Comparison of ENCODE assay signal across 29 cellular contexts in the genomic region with DNA sequence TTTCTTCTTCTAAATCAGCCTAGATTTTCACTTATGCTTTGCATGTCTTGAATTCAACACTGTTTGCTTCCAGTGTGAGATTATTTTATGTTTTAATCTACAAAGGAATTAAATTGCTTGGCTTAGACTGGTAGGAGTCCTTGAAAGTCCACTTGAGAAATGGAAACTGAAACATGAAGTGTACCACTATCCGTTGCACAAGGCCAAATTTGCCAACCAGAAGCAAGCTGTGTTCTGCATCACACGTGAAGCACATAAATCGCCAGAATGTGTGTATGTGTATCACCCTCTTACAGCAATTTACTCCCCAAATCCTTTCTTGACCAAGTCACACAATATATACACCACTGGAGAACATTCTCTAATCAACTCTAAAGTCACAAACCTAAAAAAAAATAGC. TPM values are rescaled to one million over a fixed set of nuclear protein-coding genes. Genes with fewer than 3 reads are reported as not detected.
DNase-seq lines count a peak whose midpoint lies in the region; ATAC-seq and TF ChIP-seq lines count a peak whose summit lies in the region.
"Had no signal": no experiment of that assay in that cellular context is flagged by ENCODE, and none has a peak within 500 bp of the region (broad histone marks: within the 10 kb centered on the region; RNA-seq: fewer than 3 reads in every experiment).

No MANE protein-coding gene starts in this region.

- no peaks in the 10 kb centered on the region for H3K27me3 ChIP-seq in H9 (ENCODE audit: insufficient read depth, low read length)
- H3K27me3 ChIP-seq in NT2/D1 (ENCODE audit: insufficient read depth, insufficient read length), result no peaks in the 10 kb centered on the region
- no peaks in the 10 kb centered on the region for H3K27me3 ChIP-seq in iPS-18a (ENCODE audit: control insufficient read depth, insufficient read depth, low read length)
- no peaks in the 10 kb centered on the region for H3K27me3 ChIP-seq in smooth muscle cell (ENCODE audit: low read depth)
- H3K27me3 ChIP-seq in uterus, result no peaks in the 10 kb centered on the region
- H3K27me3 ChIP-seq: vagina had no signal

- H3K36me3 Mint-ChIP-seq in H9 (ENCODE audit: insufficient read depth in 1 of 3, low read depth in 3 of 3) (peaks cover 17 to 33% (median 19%) of the 10 kb centered on the region in 3 experiments), T-cell (no peaks in the 10 kb centered on the region)
- no peaks in the 10 kb centered on the region for H3K36me3 Mint-ChIP-seq in stimulated activated effector memory CD8-positive, alpha-beta T cell treated with anti-CD3 and anti-CD28 coated beads, Interleukin-12 subunit alpha, Interleukin-12 subunit beta, amount 100 ng/mL, for 72 hours
- H3K36me3 Mint-ChIP-seq: stimulated activated memory B cell treated with anti-CD40 and anti-IgM and Interleukin-4, amounts not matched to agents 10 μg/mL and 1 μg/mL and 100 μg/mL, for 72 hours had no signal

- no peak overlapping the region for H3K14ac ChIP-seq in H9 (ENCODE audit: insufficient read depth, low read length)

- peaks cover 95% of the 10 kb centered on the region for H3K79me2 ChIP-seq in H9 (ENCODE audit: insufficient read depth, low read length)
- peaks cover 96% of the 10 kb centered on the region for H3K79me2 ChIP-seq in smooth muscle cell (ENCODE audit: low read depth)
- H3K79me2 ChIP-seq: parathyroid adenoma had no signal

- H3K4me2 ChIP-seq in H9 (ENCODE audit: insufficient read depth, insufficient read length, low read length) (peak overlapping the region; percentile 45), smooth muscle cell (peak overlapping the region; percentile 63)

- peaks cover 2% of the 10 kb centered on the region for H3K79me1 ChIP-seq in H9 (ENCODE audit: insufficient read depth, low read depth, low read length, poor library complexity, severe bottlenecking)

- H3K4ac ChIP-seq in H9 (ENCODE audit: low read depth, low read length), result no peak overlapping the region

- H3K27ac ChIP-seq in H9 (ENCODE audit: insufficient read length, low read depth, low read length) (no peak overlapping the region), iPS-18a (ENCODE audit: low read length) (no peak overlapping the region), smooth muscle cell (ENCODE audit: low read depth) (no peak overlapping the region), uterus (no peak overlapping the region)
- H3K27ac ChIP-seq: GM23248, parathyroid adenoma, suprapubic skin, vagina, VCaP had no signal

- H3K23ac ChIP-seq in H9 (ENCODE audit: insufficient read length, low read depth, low read length), result no peak overlapping the region

- H3K4me3 Mint-ChIP-seq in H9 (peak overlapping the region in 1 of 2 experiments; percentile 63; a peak in 2 of 5 replicates), T-cell (no peak overlapping the region)
- no peak overlapping the region for H3K4me3 Mint-ChIP-seq in stimulated activated effector memory CD8-positive, alpha-beta T cell treated with anti-CD3 and anti-CD28 coated beads, Interleukin-12 subunit alpha, Interleukin-12 subunit beta, amount 100 ng/mL, for 72 hours
- H3K4me3 Mint-ChIP-seq: activated naive CD8-positive, alpha-beta T cell; IgD-negative memory B cell; stimulated activated memory B cell treated with anti-CD40 and anti-IgM and Interleukin-4, amounts not matched to agents 10 μg/mL and 1 μg/mL and 100 μg/mL, for 72 hours; T-helper 2 cell treated with Interferon-gamma antibody and Interleukin-4, amounts not matched to agents 5 μg/mL and 100 μg/mL, for 36 hours had no signal

- H2BK5ac ChIP-seq in H9 (ENCODE audit: insufficient read length, low read length), result no peak overlapping the region

- peak overlapping the region; percentile 9 for H3K4me3 ChIP-seq in NT2/D1 (ENCODE audit: insufficient read length, low read depth)
- H3K4me3 ChIP-seq in iPS-18a (ENCODE audit: low read length), result peak overlapping the region; percentile 17
- no peak overlapping the region for H3K4me3 ChIP-seq in smooth muscle cell
- no peak overlapping the region for H3K4me3 ChIP-seq in uterus
- H3K4me3 ChIP-seq: GM23248, suprapubic skin, vagina had no signal

- H3K23me2 ChIP-seq in H9 (ENCODE audit: insufficient read length, low read depth, low read length, poor library complexity, severe bottlenecking), result peaks cover under 1% of the 10 kb centered on the region

- no peak for ATAC-seq in stimulated activated effector memory CD8-positive, alpha-beta T cell treated with anti-CD3 and anti-CD28 coated beads, Interleukin-12 subunit alpha, Interleukin-12 subunit beta, amount 100 ng/mL, for 72 hours
- ATAC-seq in T-cell (replicated peaks in 1 of 4), result no peak
- ATAC-seq: right cardiac atrium; SK-N-SH treated with all-trans-retinoic acid at 6 μM for 48 hours; stimulated activated memory B cell treated with anti-CD40 and anti-IgM and Interleukin-4, amounts not matched to agents 10 μg/mL and 1 μg/mL and 100 μg/mL, for 72 hours had no signal

- intact Hi-C loops in uterus (cut with DNase I; ENCODE audit: low total_unique reads), result no loop called here

- no peaks in the 10 kb centered on the region for H3K9me3 ChIP-seq in H9 (ENCODE audit: control insufficient read depth, low read depth, low read length)
- no peaks in the 10 kb centered on the region for H3K9me3 ChIP-seq in NT2/D1 (ENCODE audit: insufficient read depth, low read length)
- no peaks in the 10 kb centered on the region for H3K9me3 ChIP-seq in iPS-18a (ENCODE audit: control insufficient read depth, low read depth, low read length)
- H3K9me3 ChIP-seq in smooth muscle cell (replicated peaks; ENCODE audit: low read depth), result no peaks in the 10 kb centered on the region
- H3K9me3 ChIP-seq in uterus, result no peaks in the 10 kb centered on the region
- H3K9me3 ChIP-seq: suprapubic skin, vagina had no signal

- POLR2A ChIA-PET in T-cell (lab: Charles Lee), result no interaction called here

- H4K20me1 ChIP-seq in H9 (ENCODE audit: control insufficient read depth, insufficient read depth, insufficient read length) (no peaks in the 10 kb centered on the region), smooth muscle cell (ENCODE audit: low read depth) (peaks cover 4% of the 10 kb centered on the region)

- H3K27me3 Mint-ChIP-seq in H9 (ENCODE audit: low read depth), result no peaks in the 10 kb centered on the region
- peaks cover 12 to 20% of the 10 kb centered on the region in 2 donors for H3K27me3 Mint-ChIP-seq in T-cell

- no peaks in the 10 kb centered on the region for H3K9me3 Mint-ChIP-seq in H9
- H3K9me3 Mint-ChIP-seq in stimulated activated effector memory CD8-positive, alpha-beta T cell treated with anti-CD3 and anti-CD28 coated beads, Interleukin-12 subunit alpha, Interleukin-12 subunit beta, amount 100 ng/mL, for 72 hours, result peaks cover 3% of the 10 kb centered on the region
- no peaks in the 10 kb centered on the region for H3K9me3 Mint-ChIP-seq in T-cell
- H3K9me3 Mint-ChIP-seq: nephron; stimulated activated memory B cell treated with anti-CD40 and anti-IgM and Interleukin-4, amounts not matched to agents 10 μg/mL and 1 μg/mL and 100 μg/mL, for 72 hours; T-helper 2 cell treated with Interferon-gamma antibody and Interleukin-4, amounts not matched to agents 5 μg/mL and 100 μg/mL, for 36 hours had no signal

- no peak overlapping the region for H2BK20ac ChIP-seq in H9 (ENCODE audit: low read depth, low read length, poor library complexity, severe bottlenecking)

- H3K18ac ChIP-seq in H9 (ENCODE audit: insufficient read length, low read depth, low read length), result no peak overlapping the region

- H3F3A ChIP-seq in smooth muscle cell (ENCODE audit: low read depth), result no peaks in the 10 kb centered on the region

- DNase-seq in H9, result no peak
- no peak for DNase-seq in NT2/D1 (ENCODE audit: low read depth, low spot score)
- no peak for DNase-seq in smooth muscle cell (lab: John Stamatoyannopoulos, UW; ENCODE audit: unreplicated experiment)
- no peak for DNase-seq in stimulated activated effector memory CD8-positive, alpha-beta T cell treated with anti-CD3 and anti-CD28 coated beads, Interleukin-12 subunit alpha, Interleukin-12 subunit beta, amount 100 ng/mL, for 72 hours (ENCODE audit: low spot score in 2 of 2)
- DNase-seq in COR-L47 (lab: John Stamatoyannopoulos, UW), result no peak
- DNase-seq in T-cell, result no peak
- DNase-seq in uterus, result no peak
- DNase-seq: activated CD4-positive, alpha-beta T cell treated with anti-CD3 and anti-CD28 coated beads for 48 hours; activated CD8-positive, alpha-beta memory T cell treated with anti-CD3 and anti-CD28 coated beads for 24 hours; activated effector memory CD4-positive, alpha-beta T cell treated with Interleukin-2 at 50 U/mL for 16 hours; aorta; caudate nucleus; EL; GM23248; NCI-H2029 treated with DMSO at 0.1 percent for 48 hours; NCI-H774; right cardiac atrium; stimulated activated CD4-positive, alpha-beta T cell treated with anti-CD3 and anti-CD28 coated beads, Interleukin-4, amount 100 ng/mL, for 24 hours had no signal

- H3K9ac ChIP-seq in H9 (ENCODE audit: extremely low read depth, insufficient read length, low read length) (no peak overlapping the region), NT2/D1 (ENCODE audit: insufficient read length, low read depth) (no peak overlapping the region), iPS-18a (ENCODE audit: low read length) (no peak overlapping the region), smooth muscle cell (ENCODE audit: low read depth) (no peak overlapping the region)
- H3K9ac ChIP-seq: GM23248, parathyroid adenoma had no signal

- H3K4me1 ChIP-seq in H9 (ENCODE audit: insufficient read depth, low read length) (peaks cover 48% of the 10 kb centered on the region), NT2/D1 (ENCODE audit: insufficient read depth, insufficient read length) (no peaks in the 10 kb centered on the region), iPS-18a (ENCODE audit: control insufficient read depth, low read depth, low read length) (peaks cover 98% of the 10 kb centered on the region), smooth muscle cell (ENCODE audit: low read depth) (peaks cover 57% of the 10 kb centered on the region), uterus (no peaks in the 10 kb centered on the region)
- H3K4me1 ChIP-seq: suprapubic skin had no signal

- H2BK120ac ChIP-seq in H9 (ENCODE audit: low read depth, low read length, poor library complexity, severe bottlenecking), result no peak overlapping the region

- H4K8ac ChIP-seq in H9 (replicated peaks; ENCODE audit: insufficient read length, low read depth, low read length), result no peak overlapping the region

- H3K4me1 Mint-ChIP-seq in H9, result peaks cover 92 to 94% of the 10 kb centered on the region in 2 experiments
- no peaks in the 10 kb centered on the region for H3K4me1 Mint-ChIP-seq in stimulated activated effector memory CD8-positive, alpha-beta T cell treated with anti-CD3 and anti-CD28 coated beads, Interleukin-12 subunit alpha, Interleukin-12 subunit beta, amount 100 ng/mL, for 72 hours
- H3K4me1 Mint-ChIP-seq in T-cell, result no peaks in the 10 kb centered on the region

- no peak overlapping the region for H2BK12ac ChIP-seq in H9 (ENCODE audit: insufficient read length, low read depth, low read length)

- TF ChIP-seq CTCF in H9 (conservative IDR thresholded peaks at IDR 0.05), result no peak
- TF ChIP-seq CTCF in smooth muscle cell (IDR thresholded peaks at IDR 0.05; ENCODE audit: borderline replicate concordance, insufficient read depth, poor library complexity, severe bottlenecking), result no peak
- TF ChIP-seq CTCF in uterus (IDR thresholded peaks at IDR 0.05), result no peak

- CTCF ChIA-PET in T-cell (lab: Charles Lee), result no interaction called here

- no peak overlapping the region for H3K56ac ChIP-seq in H9 (ENCODE audit: insufficient read length, low read depth, low read length)

- H3K36me3 ChIP-seq in NT2/D1 (ENCODE audit: insufficient read depth, insufficient read length, low read length) (peaks cover 42% of the 10 kb centered on the region), iPS-18a (ENCODE audit: control insufficient read depth, low read depth, low read length) (peaks cover 19% of the 10 kb centered on the region), smooth muscle cell (ENCODE audit: low read depth) (no peaks in the 10 kb centered on the region), uterus (no peaks in the 10 kb centered on the region)
- H3K36me3 ChIP-seq: suprapubic skin, vagina had no signal

- H4K5ac ChIP-seq in H9 (ENCODE audit: insufficient read length, low read depth, low read length), result no peak overlapping the region

- H2AFZ ChIP-seq in H9 (ENCODE audit: low read length), result no peak overlapping the region
- H2AFZ ChIP-seq in smooth muscle cell (ENCODE audit: low read depth), result no peak overlapping the region
- H2AFZ ChIP-seq: GM23248, parathyroid adenoma had no signal

- no peak for TF ChIP-seq POLR2A in uterus (IDR thresholded peaks at IDR 0.05)

- WGBS in H9 (ENCODE audit: extremely low coverage, insufficient read length, low lambda C conversion rate), result no CpG with 5 or more reads among the region's 3 CpGs
- 44% methylated on average over 3 of the region's 3 CpGs for WGBS in smooth muscle cell (ENCODE audit: low lambda C conversion rate)

- H3T11ph ChIP-seq in H9 (ENCODE audit: low read length), result no peak overlapping the region

- no peak overlapping the region for H2AK5ac ChIP-seq in H9 (ENCODE audit: insufficient read length, low read length)

- no peak overlapping the region for H4K91ac ChIP-seq in H9 (ENCODE audit: insufficient read length, low read depth, low read length)

- no peak overlapping the region for H2BK15ac ChIP-seq in H9 (ENCODE audit: low read depth, low read length)

- peak overlapping the region in 1 of 3 experiments; percentile 45; a peak in 1 of 7 replicates for H3K27ac Mint-ChIP-seq in H9
- H3K27ac Mint-ChIP-seq in stimulated activated effector memory CD8-positive, alpha-beta T cell treated with anti-CD3 and anti-CD28 coated beads, Interleukin-12 subunit alpha, Interleukin-12 subunit beta, amount 100 ng/mL, for 72 hours, result no peak overlapping the region
- no peak overlapping the region for H3K27ac Mint-ChIP-seq in T-cell
- H3K27ac Mint-ChIP-seq: activated naive CD8-positive, alpha-beta T cell; IgD-negative memory B cell; stimulated activated memory B cell treated with anti-CD40 and anti-IgM and Interleukin-4, amounts not matched to agents 10 μg/mL and 1 μg/mL and 100 μg/mL, for 72 hours; T-helper 2 cell treated with Interferon-gamma antibody and Interleukin-4, amounts not matched to agents 5 μg/mL and 100 μg/mL, for 36 hours had no signal

RNA-seq across cellular contexts. Expression of a gene that starts 10.3 kb away (rescaled TPM):
- total RNA-seq in H9 (2021) (335 and 354 TPM in 2 replicates), smooth muscle cell (9.9 and 12.9 TPM in 2 replicates), T-cell (under 1 TPM in 3 of 5 donors, not detected in 2; 0.79 to 0.88 (median 0.79) TPM), uterus (100 to 1,000 TPM in 1 of 4 donors, 10 to 100 TPM in 3; 22.4 to 118 (median 48.7) TPM)
- polyA plus RNA-seq in smooth muscle cell, result 6.3 and 12.0 TPM in 2 replicates

Comparison
In these comparisons a context has a peak if more than half of its experiments do, and no peak if none do; other contexts are left out.
1. H3K4me3 ChIP-seq: peak in NT2/D1 (single experiment) and iPS-18a (single experiment); none in smooth muscle cell (single experiment) and uterus (0 of 2).